In the genomic region with DNA sequence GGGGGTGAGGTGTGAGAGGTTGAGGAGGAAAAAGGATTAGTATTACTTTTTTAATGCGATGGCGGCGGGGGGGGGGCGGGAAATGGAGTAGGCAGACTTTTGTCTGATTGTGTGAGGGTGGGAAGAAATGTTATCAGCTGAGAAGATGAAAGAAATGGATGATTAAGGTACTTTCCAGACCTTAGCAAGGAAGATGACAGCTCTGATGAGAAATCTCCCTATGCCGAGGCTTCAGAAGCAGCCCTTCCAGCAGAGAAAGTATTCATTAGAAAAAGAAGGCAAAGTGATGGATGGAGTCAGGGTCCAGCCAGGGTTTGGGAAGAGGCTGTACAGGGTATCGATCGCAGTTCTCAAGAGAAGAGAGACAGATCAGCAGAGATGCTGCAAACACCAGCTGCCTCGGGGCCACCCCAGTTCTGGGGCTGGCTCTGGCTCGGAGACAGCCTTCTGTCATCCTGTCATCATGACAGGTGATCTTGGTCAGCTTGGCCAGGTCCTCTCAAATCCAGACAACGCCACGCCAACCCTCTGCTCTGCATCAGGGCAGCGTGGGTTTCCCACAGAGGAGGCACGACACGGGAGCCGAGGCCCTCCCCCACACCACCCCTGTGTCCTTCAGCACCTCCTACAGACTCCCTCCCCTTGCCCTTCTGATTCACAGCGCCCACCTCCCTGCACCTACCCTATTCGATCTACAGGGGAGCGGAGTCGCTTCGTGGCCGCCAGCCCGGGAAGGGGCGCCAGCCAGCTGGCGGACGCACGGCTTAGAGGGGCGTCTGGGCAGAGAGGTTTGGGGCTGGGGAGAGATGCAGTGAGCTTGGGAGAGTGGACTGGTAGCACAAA, we compare ENCODE assay signal across 8 cellular contexts. TPM values are rescaled to one million over a fixed set of nuclear protein-coding genes. Genes with fewer than 3 reads are reported as not detected.
DNase-seq lines count a peak whose midpoint lies in the region; ATAC-seq, FAIRE-seq and TF ChIP-seq lines count a peak whose summit lies in the region.

No MANE protein-coding gene starts in this region.

- no peak overlapping the region for H2BK5ac ChIP-seq in H9 (ENCODE audit: insufficient read length, low read length)

- H4K8ac ChIP-seq in H9 (replicated peaks; ENCODE audit: insufficient read length, low read depth, low read length) = no peak overlapping the region

- H3K4me2 ChIP-seq in H9 (ENCODE audit: insufficient read depth, insufficient read length, low read length) = peak overlapping the region; percentile 97

- intact Hi-C loops in esophagus squamous epithelium (cut with DNase I) = no loop called here

- H3K79me2 ChIP-seq in H9 (ENCODE audit: insufficient read depth, low read length) = no peaks in the 10 kb centered on the region

- TF ChIP-seq CTCF in GM12872 (IDR thresholded peaks at IDR 0.05; ENCODE audit: insufficient read depth, low read depth, low read length) = 0 out of 3 replicates have a peak, but pooled peaks have one; percentile 9
- peak; percentile 45; the same call in 2 of the 3 replicates for TF ChIP-seq CTCF in H9 (conservative IDR thresholded peaks at IDR 0.05)
- TF ChIP-seq CTCF in NB4 (IDR thresholded peaks at IDR 0.05; ENCODE audit: low read depth, low read length) = no peak
- no peak for TF ChIP-seq CTCF in esophagus squamous epithelium (IDR thresholded peaks at IDR 0.05)
- peak in 2 of 3 experiments; percentile 8 to 9 for TF ChIP-seq CTCF in nephron (IDR thresholded peaks at IDR 0.05; ENCODE audit: unreplicated experiment in 3 of 3)

- H3K4me1 Mint-ChIP-seq in H9 (peaks cover 25 to 32% of the 10 kb centered on the region in 2 experiments), nephron (peaks cover 25% of the 10 kb centered on the region)
- H3K4me1 Mint-ChIP-seq in activated CD8-positive, alpha-beta T cell treated with anti-CD3 and anti-CD28 coated beads, Interleukin-2, amount 10 ng/mL, durations not matched to agents 7 days and 5 days (ENCODE audit: low read depth) = peaks cover 50% of the 10 kb centered on the region

- H3T11ph ChIP-seq in H9 (ENCODE audit: low read length) = no peak overlapping the region

- no CpG with 5 or more reads among the region's 27 CpGs for WGBS in H9 (ENCODE audit: extremely low coverage, insufficient read length, low lambda C conversion rate)
- WGBS in esophagus squamous epithelium, 2 donors = 9 to 15% methylated on average over 14 to 16 of the region's 27 CpGs

- H3K9me3 Mint-ChIP-seq in H9 (no peaks in the 10 kb centered on the region; a peak in 1 of 5 replicates), nephron (no peaks in the 10 kb centered on the region)
- H3K9me3 Mint-ChIP-seq in activated CD8-positive, alpha-beta T cell treated with anti-CD3 and anti-CD28 coated beads, Interleukin-2, amount 10 ng/mL, durations not matched to agents 7 days and 5 days (ENCODE audit: insufficient read depth) = no peaks in the 10 kb centered on the region

- CTCF ChIA-PET in activated CD8-positive, alpha-beta T cell treated with anti-CD3 and anti-CD28 coated beads, Interleukin-2, amount 10 ng/mL, durations not matched to agents 7 days and 5 days (lab: Charles Lee) = interaction anchor here (0.7 to 26.6 kb wide), 8 partner anchors 10 to 200 kb away, joined by 3 to 480 read pairs (median 8); partner anchors contain the start of genes AMIGO1, CYB561D1, PSMA5 and PSRC1

- peaks cover 24% of the 10 kb centered on the region for H3K27me3 Mint-ChIP-seq in H9 (ENCODE audit: low read depth)
- H3K27me3 Mint-ChIP-seq in activated CD8-positive, alpha-beta T cell treated with anti-CD3 and anti-CD28 coated beads, Interleukin-2, amount 10 ng/mL, durations not matched to agents 7 days and 5 days (ENCODE audit: low read depth) = peaks cover 12% of the 10 kb centered on the region
- H3K27me3 Mint-ChIP-seq in nephron (ENCODE audit: low read depth) = peaks cover 38% of the 10 kb centered on the region

- H3K79me1 ChIP-seq in H9 (ENCODE audit: insufficient read depth, low read depth, low read length, poor library complexity, severe bottlenecking) = no peaks in the 10 kb centered on the region

- H3K27ac ChIP-seq in H9 (ENCODE audit: insufficient read length, low read depth, low read length) (no peak overlapping the region), esophagus squamous epithelium (peak overlapping the region in 3 of 4 donors; percentile 18 to 57 (median 44))

- H2BK12ac ChIP-seq in H9 (ENCODE audit: insufficient read length, low read depth, low read length) = no peak overlapping the region

- H4K20me1 ChIP-seq in H9 (ENCODE audit: control insufficient read depth, insufficient read depth, insufficient read length) = no peaks in the 10 kb centered on the region

- H3K4me3 ChIP-seq in NB4 (ENCODE audit: low read depth, low read length) = peak overlapping the region; percentile 73
- peak overlapping the region; percentile 64 to 82 (median 77) for H3K4me3 ChIP-seq in esophagus squamous epithelium

- ATAC-seq in activated CD8-positive, alpha-beta T cell treated with anti-CD3 and anti-CD28 coated beads, Interleukin-2, amount 10 ng/mL, durations not matched to agents 7 days and 5 days = peak; percentile 56

- no peak overlapping the region for H3K23ac ChIP-seq in H9 (ENCODE audit: insufficient read length, low read depth, low read length)

- POLR2A ChIA-PET in activated CD8-positive, alpha-beta T cell treated with anti-CD3 and anti-CD28 coated beads, Interleukin-2, amount 10 ng/mL, durations not matched to agents 7 days and 5 days (lab: Charles Lee) = interaction anchor here (0.5 to 3.3 kb wide), 7 partner anchors 10 to 1189 kb away, joined by 3 to 27 read pairs (median 9); partner anchors contain the start of genes CYB561D1, GNAI3, PSMA5 and PSRC1

- no peak overlapping the region for H2BK120ac ChIP-seq in H9 (ENCODE audit: low read depth, low read length, poor library complexity, severe bottlenecking)

- H3K18ac ChIP-seq in H9 (ENCODE audit: insufficient read length, low read depth, low read length) = no peak overlapping the region

- H3K4me3 Mint-ChIP-seq in H9 (peak overlapping the region; percentile 86 to 91), nephron (peak overlapping the region; percentile 90 to 98 (median 94))
- peak overlapping the region; percentile 83 for H3K4me3 Mint-ChIP-seq in activated CD8-positive, alpha-beta T cell treated with anti-CD3 and anti-CD28 coated beads, Interleukin-2, amount 10 ng/mL, durations not matched to agents 7 days and 5 days

- peaks cover 15% of the 10 kb centered on the region for H3K23me2 ChIP-seq in H9 (ENCODE audit: insufficient read length, low read depth, low read length, poor library complexity, severe bottlenecking)

- peaks cover 2% of the 10 kb centered on the region; the same call in 1 of the 2 replicates for H3K4me1 ChIP-seq in H9 (ENCODE audit: insufficient read depth, low read length)
- H3K4me1 ChIP-seq in esophagus squamous epithelium = peaks cover 12 to 27% (median 14%) of the 10 kb centered on the region in 3 donors

- H3K27me3 ChIP-seq in H9 (ENCODE audit: insufficient read depth, low read length) (no peaks in the 10 kb centered on the region), esophagus squamous epithelium (peaks cover 0 to 28% (median 0%) of the 10 kb centered on the region in 4 donors)

- no peak overlapping the region for H4K5ac ChIP-seq in H9 (ENCODE audit: insufficient read length, low read depth, low read length)

- H3K36me3 Mint-ChIP-seq in H9 (ENCODE audit: insufficient read depth in 1 of 3, low read depth in 3 of 3) (peaks cover 5 to 21% (median 8%) of the 10 kb centered on the region in 3 experiments; a peak in 6 of 7 replicates), nephron (ENCODE audit: low read depth) (peaks cover 12% of the 10 kb centered on the region)
- H3K36me3 Mint-ChIP-seq in activated CD8-positive, alpha-beta T cell treated with anti-CD3 and anti-CD28 coated beads, Interleukin-2, amount 10 ng/mL, durations not matched to agents 7 days and 5 days (ENCODE audit: low read depth) = peaks cover 5% of the 10 kb centered on the region

- no peak overlapping the region for H2AFZ ChIP-seq in H9 (ENCODE audit: low read length)

- no peak overlapping the region for H3K56ac ChIP-seq in H9 (ENCODE audit: insufficient read length, low read depth, low read length)

- H3K27ac Mint-ChIP-seq in H9 = peak overlapping the region in 2 of 3 experiments; percentile 44 to 47; a peak in 2 of 7 replicates
- H3K27ac Mint-ChIP-seq in activated CD8-positive, alpha-beta T cell treated with anti-CD3 and anti-CD28 coated beads, Interleukin-2, amount 10 ng/mL, durations not matched to agents 7 days and 5 days = peak overlapping the region; percentile 80
- peak overlapping the region; percentile 46 to 90 (median 81) for H3K27ac Mint-ChIP-seq in nephron

- no peak overlapping the region for H3K4ac ChIP-seq in H9 (ENCODE audit: low read depth, low read length)

- H2BK15ac ChIP-seq in H9 (ENCODE audit: low read depth, low read length) = no peak overlapping the region

- FAIRE-seq in RCC 7860 (lab: Jason Lieb, UNC) = no peak

- no peak overlapping the region for H3K14ac ChIP-seq in H9 (ENCODE audit: insufficient read depth, low read length)

- no peak overlapping the region for H4K91ac ChIP-seq in H9 (ENCODE audit: insufficient read length, low read depth, low read length)

- H2BK20ac ChIP-seq in H9 (ENCODE audit: low read depth, low read length, poor library complexity, severe bottlenecking) = no peak overlapping the region

- peaks cover 0 to 13% (median 0%) of the 10 kb centered on the region in 3 donors for H3K36me3 ChIP-seq in esophagus squamous epithelium

- H3K9me3 ChIP-seq in H9 (ENCODE audit: control insufficient read depth, low read depth, low read length) (no peaks in the 10 kb centered on the region), esophagus squamous epithelium (no peaks in the 10 kb centered on the region)

- no peak overlapping the region for H3K9ac ChIP-seq in H9 (ENCODE audit: extremely low read depth, insufficient read length, low read length)

- DNase-seq in H9 = no peak
- DNase-seq in NB4 (ENCODE audit: low read depth) = no peak
- peak; percentile 53 for DNase-seq in activated CD8-positive, alpha-beta T cell treated with anti-CD3 and anti-CD28 coated beads, Interleukin-2, amount 10 ng/mL, durations not matched to agents 7 days and 5 days
- no peak for DNase-seq in esophagus squamous epithelium (lab: John Stamatoyannopoulos, UW)
- no peak for DNase-seq in A172 (ENCODE audit: low spot score)
- DNase-seq in RCC 7860 (ENCODE audit: low spot score) = no peak

- H2AK5ac ChIP-seq in H9 (ENCODE audit: insufficient read length, low read length) = no peak overlapping the region

- TF ChIP-seq POLR2A in NB4 (IDR thresholded peaks at IDR 0.05; ENCODE audit: extremely low read depth, insufficient read length) = no peak
- no peak for TF ChIP-seq POLR2A in esophagus squamous epithelium (IDR thresholded peaks at IDR 0.05)

RNA-seq across cellular contexts. Expression of gene ATXN7L2, which starts 0.7 kb away (rescaled TPM):
- 17.3 TPM in 2 replicates for total RNA-seq in H9 (2021)
- 10 to 100 TPM; 10.2 to 11.6 TPM for total RNA-seq in activated CD8-positive, alpha-beta T cell treated with anti-CD3 and anti-CD28 coated beads, Interleukin-2, amount 10 ng/mL, durations not matched to agents 7 days and 5 days
- 1 to 10 TPM; 2.1 to 5.9 (median 3.8) TPM for total RNA-seq in esophagus squamous epithelium
- 3.0 and 5.4 TPM in 2 replicates for total RNA-seq in A172 (2014; rRNA removed; shearing (Covaris generic))

RNA-seq across cellular contexts. Expression of gene CYB561D1, which starts 10.9 kb away (rescaled TPM):
- total RNA-seq in H9 (2021) (6.5 and 6.7 TPM in 2 replicates), esophagus squamous epithelium (10 to 100 TPM in 1 of 4 donors, 1 to 10 TPM in 3; 3.1 to 12.7 (median 7.3) TPM)
- total RNA-seq in activated CD8-positive, alpha-beta T cell treated with anti-CD3 and anti-CD28 coated beads, Interleukin-2, amount 10 ng/mL, durations not matched to agents 7 days and 5 days = 10 to 100 TPM; 19.0 to 19.8 TPM
- 5.4 and 5.7 TPM in 2 replicates for total RNA-seq in A172 (2014; rRNA removed; shearing (Covaris generic))

RNA-seq across cellular contexts. Expression of gene SYPL2, which starts 16.7 kb away (rescaled TPM):
- 2.5 and 2.6 TPM in 2 replicates for total RNA-seq in H9 (2021)
- not detected for total RNA-seq in activated CD8-positive, alpha-beta T cell treated with anti-CD3 and anti-CD28 coated beads, Interleukin-2, amount 10 ng/mL, durations not matched to agents 7 days and 5 days
- under 1 TPM in 3 of 4 donors, not detected in 1; 0.15 to 0.79 (median 0.19) TPM for total RNA-seq in esophagus squamous epithelium
- 0.24 TPM in 1 of 2 replicates, not detected in the other for total RNA-seq in A172 (2014; rRNA removed; shearing (Covaris generic))

RNA-seq across cellular contexts. Expression of gene AMIGO1, which starts 26.5 kb away (rescaled TPM):
- total RNA-seq in H9 (2021) = 3.6 and 4.1 TPM in 2 replicates
- 1 to 10 TPM; 1.6 to 2.2 TPM for total RNA-seq in activated CD8-positive, alpha-beta T cell treated with anti-CD3 and anti-CD28 coated beads, Interleukin-2, amount 10 ng/mL, durations not matched to agents 7 days and 5 days
- total RNA-seq in esophagus squamous epithelium = 1 to 10 TPM in 2 of 4 donors, under 1 TPM in 2; 0.45 to 2.7 (median 1.8) TPM
- 0.10 TPM in 1 of 2 replicates, not detected in the other for total RNA-seq in A172 (2014; rRNA removed; shearing (Covaris generic))

RNA-seq across cellular contexts. Expression of gene GPR61, which starts 56.7 kb away (rescaled TPM):
- total RNA-seq in H9 (2021) (0.24 and 0.48 TPM in 2 replicates), esophagus squamous epithelium (not detected)
- not detected for total RNA-seq in activated CD8-positive, alpha-beta T cell treated with anti-CD3 and anti-CD28 coated beads, Interleukin-2, amount 10 ng/mL, durations not matched to agents 7 days and 5 days
- not detected in 2 replicates for total RNA-seq in A172 (2014; rRNA removed; shearing (Covaris generic))

Comparison
In these comparisons a context has a peak if more than half of its experiments do, and no peak if none do; other contexts are left out.
1. CTCF ChIP-seq: peak in GM12872 (single experiment), H9 (single experiment) and nephron (2 of 3); none in NB4 (single experiment) and esophagus squamous epithelium (0 of 6).
2. Peak in every context shown above with its lines, with median percentiles within 50 percentile points of each other: H3K27ac Mint-ChIP-seq and H3K4me3 Mint-ChIP-seq.